1 cellular context compared by ENCODE assay signal in genomic region chr13:46386996-46387851, GRCh38.
TF ChIP-seq lines count a peak whose summit lies in the region.

Gene RUBCNL (minus strand): TSS chr13:46387252. CDS start chr13:46372475, 14,777 bp downstream.

TF ChIP-seq in IMR-90, 13 proteins besides CTCF, POLR2A, EP300 and RAD21:
- TF ChIP-seq RCOR1 (IDR thresholded peaks at IDR 0.05; ENCODE audit: insufficient replicate concordance, low read length) (no peak), CHD1 (IDR thresholded peaks at IDR 0.05; ENCODE audit: low read depth, low read length) (no peak), SMC3 (IDR thresholded peaks at IDR 0.05; ENCODE audit: low read depth, low read length) (no peak), MAFK (IDR thresholded peaks at IDR 0.05; ENCODE audit: low read depth, low read length) (no peak), CEBPB (IDR thresholded peaks at IDR 0.05; ENCODE audit: low read depth, low read length) (no peak)
